Comparison of ENCODE assay signal across 26 cellular contexts in genomic region chr3:69063636-69064035, GRCh38. TPM values are rescaled to one million over a fixed set of nuclear protein-coding genes. Genes with fewer than 3 reads are reported as not detected.
A peak's percentile ranks its signal among the peaks of the same experiment; 100 is the strongest.
DNase-seq lines count a peak whose midpoint lies in the region; ATAC-seq and TF ChIP-seq lines count a peak whose summit lies in the region.
"Had no signal": no experiment of that assay in that cellular context is flagged by ENCODE, and none has a peak within 500 bp of the region (broad histone marks: within the 10 kb centered on the region; RNA-seq: fewer than 3 reads in every experiment).

No MANE protein-coding gene starts in this region.

- peak overlapping the region; percentile 28; the same call in 1 of the 2 replicates for H3K27ac ChIP-seq in DND-41 (ENCODE audit: low read length)
- H3K27ac ChIP-seq: epithelial cell of prostate, Peyer's patch had no signal

- H2AFZ ChIP-seq in DND-41 (ENCODE audit: low read depth, low read length): no peak overlapping the region

- TF ChIP-seq CTCF in DND-41 (IDR thresholded peaks at IDR 0.05; ENCODE audit: borderline replicate concordance, extremely low read depth, low read length, poor library complexity, severe bottlenecking): no peak
- TF ChIP-seq CTCF in activated CD8-positive, alpha-beta T cell treated with anti-CD3 and anti-CD28 coated beads for 36 hours (IDR thresholded peaks at IDR 0.05): no peak
- no peak for TF ChIP-seq CTCF in mesothelial cell of epicardium (IDR thresholded peaks at IDR 0.05; ENCODE audit: unreplicated experiment)
- TF ChIP-seq CTCF in GM10248 (IDR thresholded peaks at IDR 0.05; ENCODE audit: control extremely low read depth, extremely low read depth, low read depth, missing control alignments): no peak

- no peaks in the 10 kb centered on the region for H3K27me3 ChIP-seq in DND-41 (ENCODE audit: insufficient read depth, low read length, poor library complexity)
- H3K27me3 ChIP-seq: dorsolateral prefrontal cortex, Peyer's patch had no signal

- peaks cover 54% of the 10 kb centered on the region for H3K4me1 ChIP-seq in DND-41 (ENCODE audit: insufficient read depth, low read length)
- H3K4me1 ChIP-seq: HAP-1 had no signal

- peaks cover 77% of the 10 kb centered on the region for H3K36me3 Mint-ChIP-seq in activated CD4-positive, alpha-beta T cell treated with anti-CD3 and anti-CD28 coated beads, Interleukin-2, amount 10 ng/mL, durations not matched to agents 7 days and 5 days (ENCODE audit: low read depth)
- H3K36me3 Mint-ChIP-seq in activated CD8-positive, alpha-beta T cell treated with anti-CD3 and anti-CD28 coated beads for 36 hours (ENCODE audit: low read depth): peaks cover 57% of the 10 kb centered on the region
- H3K36me3 Mint-ChIP-seq in mesothelial cell of epicardium: peaks cover 29% of the 10 kb centered on the region

- H3K4me3 ChIP-seq in DND-41 (ENCODE audit: low read depth in 1 of 2, low read length in 2 of 2): no peak overlapping the region
- H3K4me3 ChIP-seq: dorsolateral prefrontal cortex, HAP-1, Peyer's patch had no signal

- peak overlapping the region; percentile 87 for H3K27ac Mint-ChIP-seq in activated CD4-positive, alpha-beta T cell treated with anti-CD3 and anti-CD28 coated beads, Interleukin-2, amount 10 ng/mL, durations not matched to agents 7 days and 5 days
- H3K27ac Mint-ChIP-seq in activated CD8-positive, alpha-beta T cell treated with anti-CD3 and anti-CD28 coated beads for 36 hours: peak overlapping the region; percentile 52
- peak overlapping the region; percentile 85 for H3K27ac Mint-ChIP-seq in mesothelial cell of epicardium
- H3K27ac Mint-ChIP-seq: type B pancreatic cell had no signal

- H3K36me3 ChIP-seq in DND-41 (ENCODE audit: insufficient read depth, low read length): peaks cover 45% of the 10 kb centered on the region

- peaks cover 73% of the 10 kb centered on the region for H3K4me1 Mint-ChIP-seq in activated CD4-positive, alpha-beta T cell treated with anti-CD3 and anti-CD28 coated beads, Interleukin-2, amount 10 ng/mL, durations not matched to agents 7 days and 5 days
- peaks cover 48% of the 10 kb centered on the region for H3K4me1 Mint-ChIP-seq in activated CD8-positive, alpha-beta T cell treated with anti-CD3 and anti-CD28 coated beads for 36 hours (ENCODE audit: low read depth)
- H3K4me1 Mint-ChIP-seq in mesothelial cell of epicardium: peaks cover 6% of the 10 kb centered on the region

- DNase-seq in activated CD4-positive, alpha-beta T cell treated with anti-CD3 and anti-CD28 coated beads, Interleukin-2, amount 10 ng/mL, durations not matched to agents 7 days and 5 days: no peak
- DNase-seq in activated CD4-positive, alpha-beta T cell treated with anti-CD3 and anti-CD28 coated beads for 48 hours: no peak
- DNase-seq in DND-41: no peak
- no peak for DNase-seq in activated CD8-positive, alpha-beta T cell treated with anti-CD3 and anti-CD28 coated beads for 36 hours
- DNase-seq in mesothelial cell of epicardium (ENCODE audit: low spot score in 2 of 2, unreplicated experiment in 2 of 2): no peak
- no peak for DNase-seq in GM10248 (ENCODE audit: extremely low spot score)
- no peak for DNase-seq in kidney glomerular epithelial cell (lab: John Stamatoyannopoulos, UW)
- no peak for DNase-seq in HuH-7 (ENCODE audit: low spot score)
- DNase-seq: activated CD8-positive, alpha-beta memory T cell treated with anti-CD3 and anti-CD28 coated beads, Interleukin-2, amount 50 U/mL, for 4 hours; AML-193; aorta; COR-L47; dorsolateral prefrontal cortex; head of caudate nucleus; Karpas-422; MV-4-11; NCI-H2171; NCI-H524; NK-92 treated with Interleukin-12 subunit alpha and Interleukin-12 subunit beta, amount 100 ng/mL, for 24 hours; occipital lobe; Peyer's patch; stimulated activated CD4-positive, alpha-beta T cell treated with anti-CD3 and anti-CD28 coated beads, Interleukin-1b, Interleukin-23, amount 100 ng/mL, for 48 hours had no signal

- peaks cover 5% of the 10 kb centered on the region for H3K9me3 Mint-ChIP-seq in activated CD4-positive, alpha-beta T cell treated with anti-CD3 and anti-CD28 coated beads, Interleukin-2, amount 10 ng/mL, durations not matched to agents 7 days and 5 days
- H3K9me3 Mint-ChIP-seq in activated CD8-positive, alpha-beta T cell treated with anti-CD3 and anti-CD28 coated beads for 36 hours: peaks cover 6% of the 10 kb centered on the region
- H3K9me3 Mint-ChIP-seq in mesothelial cell of epicardium: no peaks in the 10 kb centered on the region
- H3K9me3 Mint-ChIP-seq: type B pancreatic cell had no signal

- intact Hi-C loops in activated CD8-positive, alpha-beta T cell treated with anti-CD3 and anti-CD28 coated beads for 36 hours (cut with micrococcal nuclease): no loop called here

- POLR2A ChIA-PET in activated CD4-positive, alpha-beta T cell treated with anti-CD3 and anti-CD28 coated beads, Interleukin-2, amount 10 ng/mL, durations not matched to agents 7 days and 5 days (lab: Charles Lee): interaction anchor here (0.6 to 0.9 kb wide), 3 partner anchors 11 to 1536 kb away, joined by 3 to 7 read pairs (median 3); no protein-coding TSS in a partner anchor
- POLR2A ChIA-PET in activated CD8-positive, alpha-beta T cell treated with anti-CD3 and anti-CD28 coated beads for 36 hours (lab: Charles Lee): interaction anchor here (1.3 to 4.2 kb wide), 3 partner anchors 11 to 21 kb away, joined by 3 to 24 read pairs (median 6); partner anchors contain the start of genes TMF1 and UBA3
- POLR2A ChIA-PET in GM10248 (lab: Yijun Ruan, JAX): interaction anchor here (0.7 to 0.9 kb wide), 2 partner anchors 11 to 18 kb away, joined by 3 read pairs; partner anchors contain the start of gene TMF1

- H3K4me2 ChIP-seq in DND-41 (ENCODE audit: insufficient read depth, low read length): no peak overlapping the region

- no peaks in the 10 kb centered on the region for H3K27me3 Mint-ChIP-seq in activated CD4-positive, alpha-beta T cell treated with anti-CD3 and anti-CD28 coated beads, Interleukin-2, amount 10 ng/mL, durations not matched to agents 7 days and 5 days
- H3K27me3 Mint-ChIP-seq in activated CD8-positive, alpha-beta T cell treated with anti-CD3 and anti-CD28 coated beads for 36 hours: no peaks in the 10 kb centered on the region
- no peaks in the 10 kb centered on the region for H3K27me3 Mint-ChIP-seq in mesothelial cell of epicardium (ENCODE audit: low read depth)
- H3K27me3 Mint-ChIP-seq: type B pancreatic cell had no signal

- CTCF ChIA-PET in activated CD4-positive, alpha-beta T cell treated with anti-CD3 and anti-CD28 coated beads, Interleukin-2, amount 10 ng/mL, durations not matched to agents 7 days and 5 days (lab: Charles Lee): interaction anchor here (0.9 to 4.9 kb wide), 3 partner anchors 11 to 51 kb away, joined by 4 to 28 read pairs (median 4); partner anchors contain the start of genes EOGT and TMF1
- CTCF ChIA-PET in activated CD8-positive, alpha-beta T cell treated with anti-CD3 and anti-CD28 coated beads for 36 hours (lab: Charles Lee): interaction anchor here (1.6 to 3.1 kb wide), 3 partner anchors 12 to 25 kb away, joined by 4 to 15 read pairs (median 5); partner anchors contain the start of gene TMF1
- CTCF ChIA-PET in GM10248 (lab: Yijun Ruan, JAX): interaction anchor here (0.8 to 2.0 kb wide), 3 partner anchors 11 to 26 kb away, joined by 3 to 5 read pairs (median 4); no protein-coding TSS in a partner anchor

- no peak overlapping the region for H3K9ac ChIP-seq in DND-41 (ENCODE audit: low read depth, low read length)

- no peaks in the 10 kb centered on the region for H3K9me3 ChIP-seq in DND-41 (ENCODE audit: insufficient read depth, low read length, severe bottlenecking)
- H3K9me3 ChIP-seq: HAP-1, Peyer's patch had no signal

- peak overlapping the region; percentile 8 for H3K4me3 Mint-ChIP-seq in activated CD4-positive, alpha-beta T cell treated with anti-CD3 and anti-CD28 coated beads, Interleukin-2, amount 10 ng/mL, durations not matched to agents 7 days and 5 days
- H3K4me3 Mint-ChIP-seq in activated CD8-positive, alpha-beta T cell treated with anti-CD3 and anti-CD28 coated beads for 36 hours: no peak overlapping the region
- H3K4me3 Mint-ChIP-seq in mesothelial cell of epicardium: no peak overlapping the region
- H3K4me3 Mint-ChIP-seq: type B pancreatic cell had no signal

- H3K79me2 ChIP-seq in DND-41 (ENCODE audit: insufficient read depth, low read length): 0 out of 2 replicates have a peak, but pooled peaks cover 4% of the 10 kb centered on the region

- ATAC-seq in DND-41 (ENCODE audit: insufficient read depth, low read depth): no peak
- no peak for ATAC-seq in activated CD8-positive, alpha-beta T cell treated with anti-CD3 and anti-CD28 coated beads for 36 hours

- H4K20me1 ChIP-seq in DND-41 (ENCODE audit: insufficient read depth, low read length): no peaks in the 10 kb centered on the region

RNA-seq across cellular contexts. Expression of gene TMF1, which starts 11.5 kb away (rescaled TPM):
- 10 to 100 TPM; 43.0 to 43.5 TPM for total RNA-seq in activated CD4-positive, alpha-beta T cell treated with anti-CD3 and anti-CD28 coated beads, Interleukin-2, amount 10 ng/mL, durations not matched to agents 7 days and 5 days
- total RNA-seq in activated CD8-positive, alpha-beta T cell treated with anti-CD3 and anti-CD28 coated beads for 36 hours: 10 to 100 TPM; 38.9 to 42.1 TPM
- 39.4 to 41.3 TPM (median 39.4 TPM) in 3 replicates for total RNA-seq in mesothelial cell of epicardium

RNA-seq across cellular contexts. Expression of gene UBA3, which starts 16.5 kb away (rescaled TPM):
- total RNA-seq in activated CD4-positive, alpha-beta T cell treated with anti-CD3 and anti-CD28 coated beads, Interleukin-2, amount 10 ng/mL, durations not matched to agents 7 days and 5 days: 10 to 100 TPM; 81.1 to 88.9 TPM
- total RNA-seq in activated CD8-positive, alpha-beta T cell treated with anti-CD3 and anti-CD28 coated beads for 36 hours: 10 to 100 TPM; 72.7 to 75.6 TPM
- 62.1 to 70.8 TPM (median 67.7 TPM) in 3 replicates for total RNA-seq in mesothelial cell of epicardium

RNA-seq across cellular contexts. Expression of gene ARL6IP5, which starts 21.1 kb away (rescaled TPM):
- 100 to 1,000 TPM; 154 to 156 TPM for total RNA-seq in activated CD4-positive, alpha-beta T cell treated with anti-CD3 and anti-CD28 coated beads, Interleukin-2, amount 10 ng/mL, durations not matched to agents 7 days and 5 days
- 10 to 100 TPM; 72.7 to 74.2 TPM for total RNA-seq in activated CD8-positive, alpha-beta T cell treated with anti-CD3 and anti-CD28 coated beads for 36 hours
- total RNA-seq in mesothelial cell of epicardium: 45.6 to 48.9 TPM (median 46.5 TPM) in 3 replicates

RNA-seq across cellular contexts. Expression of gene EOGT, which starts 50.2 kb away (rescaled TPM):
- 10 to 100 TPM; 11.3 to 14.7 TPM for total RNA-seq in activated CD4-positive, alpha-beta T cell treated with anti-CD3 and anti-CD28 coated beads, Interleukin-2, amount 10 ng/mL, durations not matched to agents 7 days and 5 days
- 1 to 10 TPM; 4.3 to 4.9 TPM for total RNA-seq in activated CD8-positive, alpha-beta T cell treated with anti-CD3 and anti-CD28 coated beads for 36 hours
- total RNA-seq in mesothelial cell of epicardium: 8.0 to 9.6 TPM (median 8.9 TPM) in 3 replicates

RNA-seq across cellular contexts. Expression of gene LMOD3, which starts 58.8 kb away (rescaled TPM):
- not detected for total RNA-seq in activated CD4-positive, alpha-beta T cell treated with anti-CD3 and anti-CD28 coated beads, Interleukin-2, amount 10 ng/mL, durations not matched to agents 7 days and 5 days
- total RNA-seq in activated CD8-positive, alpha-beta T cell treated with anti-CD3 and anti-CD28 coated beads for 36 hours: not detected
- total RNA-seq in mesothelial cell of epicardium: not detected in 3 replicates
- total RNA-seq: lung microvascular endothelial cell, Peyer's patch had no signal
